15 cellular contexts compared by ENCODE assay signal in the genomic region with DNA sequence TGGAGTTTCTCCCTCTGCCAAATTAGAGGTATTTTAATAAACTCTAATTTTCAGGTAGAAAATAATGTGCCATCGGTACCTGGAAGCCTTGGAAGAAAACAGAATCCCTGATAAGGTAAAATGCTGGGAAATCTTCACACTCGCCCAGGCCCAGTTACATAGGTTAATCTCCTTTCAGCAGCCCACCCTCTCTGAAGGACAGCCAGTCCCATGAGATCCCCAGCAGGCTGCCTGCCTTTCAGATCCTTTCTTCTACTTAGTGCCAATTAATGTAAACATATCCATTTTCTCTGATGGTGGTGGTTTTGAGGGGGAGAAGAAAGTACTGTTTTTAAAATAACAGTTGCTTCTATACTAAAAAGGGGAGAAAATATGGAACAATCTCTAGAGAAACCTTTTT. TPM values are rescaled to one million over a fixed set of nuclear protein-coding genes. Genes with fewer than 3 reads are reported as not detected.
A peak's percentile ranks its signal among the peaks of the same experiment; 100 is the strongest.
DNase-seq lines count a peak whose midpoint lies in the region; ATAC-seq and TF ChIP-seq lines count a peak whose summit lies in the region.
"Had no signal": no experiment of that assay in that cellular context is flagged by ENCODE, and none has a peak within 500 bp of the region (broad histone marks: within the 10 kb centered on the region; RNA-seq: fewer than 3 reads in every experiment).

No MANE protein-coding gene starts in this region.

- CTCF ChIA-PET in CD8-positive, alpha-beta T cell (lab: Charles Lee): no interaction called here

- H3K36me3 ChIP-seq in cardiac muscle cell: no peaks in the 10 kb centered on the region
- H3K36me3 ChIP-seq in heart right ventricle: peaks cover 0 to 3% (median 0%) of the 10 kb centered on the region in 9 donors
- H3K36me3 ChIP-seq in H7 (replicated peaks; ENCODE audit: control insufficient read depth, insufficient read depth, low read length): no peaks in the 10 kb centered on the region
- H3K36me3 ChIP-seq in CD8-positive, alpha-beta T cell (ENCODE audit: insufficient read depth, low read length): no peaks in the 10 kb centered on the region
- H3K36me3 ChIP-seq: BLaER1 treated with 17β-estradiol and CSF1 and Interleukin-3, amounts not matched to agents 10 nM and 100 nM had no signal

- no peak overlapping the region for H3K27ac Mint-ChIP-seq in CD8-positive, alpha-beta T cell

- intact Hi-C loops in heart right ventricle (cut with DNase I): no loop called here
- intact Hi-C loops in CD8-positive, alpha-beta T cell (cut with DNase I, micrococcal nuclease): no loop called here

- DNase-seq in cardiac muscle cell (ENCODE audit: low read depth in 1 of 2, low spot score in 1 of 2) (no peak), heart right ventricle (no peak), NCI-H1436 treated with DMSO at 0.1 percent for 48 hours (lab: John Stamatoyannopoulos, UW) (peak; percentile 49), NCI-H82 treated with DMSO at 0.1 percent for 48 hours (lab: John Stamatoyannopoulos, UW; ENCODE audit: unreplicated experiment) (peak; percentile 84), H7 (no peak)
- DNase-seq in CD8-positive, alpha-beta T cell: no peak
- DNase-seq: DMS53; MM.1S; NCI-H1694; NCI-H226; NK-92 treated with Interleukin-12 subunit alpha and Interleukin-12 subunit beta, amount 100 ng/mL, for 24 hours; PC-3; T1000 had no signal

- POLR2A ChIA-PET in CD8-positive, alpha-beta T cell (lab: Charles Lee): no interaction called here

- H3K4me1 ChIP-seq in cardiac muscle cell (ENCODE audit: low read depth) (peaks cover 10% of the 10 kb centered on the region), heart right ventricle (peaks cover 0 to 10% (median 0%) of the 10 kb centered on the region in 9 donors)
- no peaks in the 10 kb centered on the region for H3K4me1 ChIP-seq in CD8-positive, alpha-beta T cell (ENCODE audit: insufficient read depth, low read length)

- no peaks in the 10 kb centered on the region for H3K9me3 ChIP-seq in cardiac muscle cell (ENCODE audit: low read depth)
- no peaks in the 10 kb centered on the region for H3K9me3 ChIP-seq in heart right ventricle
- no peaks in the 10 kb centered on the region for H3K9me3 ChIP-seq in CD8-positive, alpha-beta T cell (ENCODE audit: low read length)
- H3K9me3 ChIP-seq: BLaER1 treated with 17β-estradiol and CSF1 and Interleukin-3, amounts not matched to agents 10 nM and 100 nM had no signal

- no peak for ATAC-seq in heart right ventricle
- ATAC-seq in HG02840 (IDR thresholded peaks at IDR 0.05; ENCODE audit: low FRiP score, unreplicated experiment): no peak
- no peak for ATAC-seq in CD8-positive, alpha-beta T cell
- ATAC-seq: PC-3 had no signal

- peak overlapping the region; percentile 12 for H3K27ac ChIP-seq in cardiac muscle cell
- H3K27ac ChIP-seq in heart right ventricle: no peak overlapping the region
- H3K27ac ChIP-seq in CD8-positive, alpha-beta T cell (ENCODE audit: low read depth, low read length): no peak overlapping the region
- H3K27ac ChIP-seq: BLaER1 treated with 17β-estradiol and CSF1 and Interleukin-3, amounts not matched to agents 10 nM and 100 nM had no signal

- no peak overlapping the region for H3K4me3 ChIP-seq in cardiac muscle cell
- H3K4me3 ChIP-seq in heart right ventricle: no peak overlapping the region
- H3K4me3 ChIP-seq in H7 (ENCODE audit: insufficient read depth, low read depth, low read length): no peak overlapping the region
- no peak overlapping the region for H3K4me3 ChIP-seq in CD8-positive, alpha-beta T cell (ENCODE audit: low read depth, low read length)
- H3K4me3 ChIP-seq: BLaER1 treated with 17β-estradiol and CSF1 and Interleukin-3, amounts not matched to agents 10 nM and 100 nM had no signal

- H3K9me3 Mint-ChIP-seq in CD8-positive, alpha-beta T cell: no peaks in the 10 kb centered on the region

- TF ChIP-seq CTCF in cardiac muscle cell (IDR thresholded peaks at IDR 0.05; ENCODE audit: low read depth, low read length) (no peak), heart right ventricle (IDR thresholded peaks at IDR 0.05) (no peak)
- no peak for TF ChIP-seq CTCF in CD8-positive, alpha-beta T cell (IDR thresholded peaks at IDR 0.05)

- no peaks in the 10 kb centered on the region for H3K36me3 Mint-ChIP-seq in CD8-positive, alpha-beta T cell

- no peak overlapping the region for H3K4me3 Mint-ChIP-seq in CD8-positive, alpha-beta T cell

- 89 to 90% methylated on average over 2 of the region's 2 CpGs for WGBS in heart right ventricle, 2 donors

- peaks cover 21% of the 10 kb centered on the region for H3K27me3 Mint-ChIP-seq in CD8-positive, alpha-beta T cell (ENCODE audit: low read depth)

- no peaks in the 10 kb centered on the region for H3K27me3 ChIP-seq in cardiac muscle cell
- no peaks in the 10 kb centered on the region for H3K27me3 ChIP-seq in heart right ventricle
- H3K27me3 ChIP-seq in H7 (ENCODE audit: control insufficient read depth, insufficient read depth, low read length): no peaks in the 10 kb centered on the region
- no peaks in the 10 kb centered on the region for H3K27me3 ChIP-seq in CD8-positive, alpha-beta T cell (ENCODE audit: insufficient read depth, low read length)
- H3K27me3 ChIP-seq: BLaER1 treated with 17β-estradiol and CSF1 and Interleukin-3, amounts not matched to agents 10 nM and 100 nM had no signal

- H3K4me1 Mint-ChIP-seq in CD8-positive, alpha-beta T cell (ENCODE audit: low read depth): no peaks in the 10 kb centered on the region

RNA-seq across cellular contexts. Expression of a gene that starts 12.2 kb away (rescaled TPM):
- 25.5 and 57.9 TPM in 2 replicates for total RNA-seq in cardiac muscle cell
- polyA plus RNA-seq in cardiac muscle cell: 24.5 and 37.1 TPM in 2 replicates
- 1 to 10 TPM; 2.4 to 7.8 (median 3.5) TPM for total RNA-seq in heart right ventricle
- 1 to 10 TPM; 1.2 to 1.3 TPM for polyA plus RNA-seq in heart right ventricle
- total RNA-seq in H7 (2014; rRNA removed; shearing (Covaris generic)): 0.59 and 0.81 TPM in 2 replicates
- not detected for total RNA-seq in CD8-positive, alpha-beta T cell

Comparison
In these comparisons a context has a peak if more than half of its experiments do, and no peak if none do; other contexts are left out.
1. DNase-seq: peak in NCI-H1436 treated with DMSO at 0.1 percent for 48 hours (single experiment) and NCI-H82 treated with DMSO at 0.1 percent for 48 hours (single experiment); none in cardiac muscle cell (0 of 2), heart right ventricle (0 of 2), H7 (single experiment) and CD8-positive, alpha-beta T cell (0 of 7).